Comparison of ENCODE assay signal across 19 cellular contexts in genomic region chr11:35602160-35602793, GRCh38. TPM values are rescaled to one million over a fixed set of nuclear protein-coding genes. Genes with fewer than 3 reads are reported as not detected.
DNase-seq lines count a peak whose midpoint lies in the region; ATAC-seq, FAIRE-seq and TF ChIP-seq lines count a peak whose summit lies in the region.
"Had no signal": no experiment of that assay in that cellular context is flagged by ENCODE, and none has a peak within 500 bp of the region (broad histone marks: within the 10 kb centered on the region; RNA-seq: fewer than 3 reads in every experiment).

No MANE protein-coding gene starts in this region.

- H3K4me2 ChIP-seq in HepG2 (ENCODE audit: low read depth, low read length): no peak overlapping the region
- H3K4me2 ChIP-seq: BLaER1 treated with 17β-estradiol and CSF1 and Interleukin-3, amounts not matched to agents 10 nM and 100 nM had no signal

- peaks cover 28% of the 10 kb centered on the region for H3K27me3 Mint-ChIP-seq in type B pancreatic cell
- peaks cover 12% of the 10 kb centered on the region for H3K27me3 Mint-ChIP-seq in mesothelial cell of epicardium (ENCODE audit: low read depth)

- H3K9me3 Mint-ChIP-seq in type B pancreatic cell (no peaks in the 10 kb centered on the region), mesothelial cell of epicardium (peaks cover 4% of the 10 kb centered on the region)
- H3K9me3 Mint-ChIP-seq: CD4-positive, alpha-beta T cell had no signal

- TF ChIP-seq CTCF in epithelial cell of esophagus (IDR thresholded peaks at IDR 0.05; ENCODE audit: insufficient read depth, low read depth, low read length, missing control alignments) (no peak), HepG2 (CRISPR knock-in tag; IDR thresholded peaks at IDR 0.05) (no peak), type B pancreatic cell (conservative IDR thresholded peaks at IDR 0.05) (no peak), mesothelial cell of epicardium (IDR thresholded peaks at IDR 0.05; ENCODE audit: unreplicated experiment) (no peak)

- WGBS in HepG2 (ENCODE audit: low lambda C conversion rate): 10% methylated on average over 5 of the region's 5 CpGs

- H3K36me3 ChIP-seq in SK-N-MC (ENCODE audit: insufficient read depth, low read length) (no peaks in the 10 kb centered on the region), HepG2 (replicated peaks in 1 of 2; ENCODE audit: control insufficient read depth in 1 of 2, insufficient read depth in 2 of 2, low read length in 2 of 2) (no peaks in the 10 kb centered on the region)
- H3K36me3 ChIP-seq: BLaER1 treated with 17β-estradiol and CSF1 and Interleukin-3, amounts not matched to agents 10 nM and 100 nM had no signal

- H3K4me3 ChIP-seq in SK-N-MC (peak overlapping the region; percentile 10; the same call in 1 of the 2 replicates), epithelial cell of esophagus (ENCODE audit: low read length) (no peak overlapping the region), HepG2 (replicated peaks in 1 of 3; ENCODE audit: insufficient read depth in 1 of 3, low read depth in 2 of 3, low read length in 3 of 3) (no peak overlapping the region)
- H3K4me3 ChIP-seq: BLaER1 treated with 17β-estradiol and CSF1 and Interleukin-3, amounts not matched to agents 10 nM and 100 nM; GM12878; GM23248 had no signal

- FAIRE-seq in HepG2 (lab: Jason Lieb, UNC): no peak
- FAIRE-seq: GM12878, GM18507, H54 had no signal

- TF ChIP-seq EP300 in HepG2 (IDR thresholded peaks at IDR 0.05; ENCODE audit: low read depth in 2 of 2, low read length in 2 of 2) (no peak), HepG2 (CRISPR knock-in tag; IDR thresholded peaks at IDR 0.05; ENCODE audit: borderline replicate concordance) (no peak)

- H3K4me3 Mint-ChIP-seq in type B pancreatic cell (peak overlapping the region; percentile 4), mesothelial cell of epicardium (no peak overlapping the region)
- H3K4me3 Mint-ChIP-seq: CD4-positive, alpha-beta T cell had no signal

- POLR2A ChIA-PET in HepG2 (lab: Yijun Ruan, JAX): no interaction called here

- H3K27ac ChIP-seq in SK-N-MC (no peak overlapping the region), HepG2 (ENCODE audit: extremely low read length, insufficient read depth, low read length) (no peak overlapping the region)
- H3K27ac ChIP-seq: BLaER1 treated with 17β-estradiol and CSF1 and Interleukin-3, amounts not matched to agents 10 nM and 100 nM; GM23248 had no signal

- H3K79me2 ChIP-seq in HepG2 (ENCODE audit: insufficient read depth, low read length): no peaks in the 10 kb centered on the region

- H2AFZ ChIP-seq in HepG2 (ENCODE audit: low read length): no peak overlapping the region
- H2AFZ ChIP-seq: GM23248 had no signal

- in situ Hi-C loops in HepG2 (cut with HindIII; ENCODE audit: extremely low pct_ligation_motif_present, low pct_unique_long_range_greater_than_20kb): loop anchor here (25.0 kb wide), 1 partner anchor 885 kb away; no protein-coding TSS in a partner anchor

- H3K9me3 ChIP-seq in SK-N-MC (ENCODE audit: low read depth, low read length) (no peaks in the 10 kb centered on the region), HepG2 (ENCODE audit: low read length) (no peaks in the 10 kb centered on the region)

- H3K4me1 ChIP-seq in HepG2 (ENCODE audit: insufficient read depth, low read length): no peaks in the 10 kb centered on the region

- TF ChIP-seq RAD21 in HepG2 (CRISPR knock-in tag; IDR thresholded peaks at IDR 0.05): no peak

- H3K36me3 Mint-ChIP-seq in type B pancreatic cell (no peaks in the 10 kb centered on the region), mesothelial cell of epicardium (no peaks in the 10 kb centered on the region)

- H3K4me1 Mint-ChIP-seq in type B pancreatic cell (ENCODE audit: unreplicated experiment) (peaks cover 34% of the 10 kb centered on the region), mesothelial cell of epicardium (peaks cover 8% of the 10 kb centered on the region)

- peaks cover 0 to 22% of the 10 kb centered on the region in 2 experiments; a peak in 4 of 5 replicates for H3K27me3 ChIP-seq in HepG2 (ENCODE audit: control insufficient read depth in 1 of 2, insufficient read depth in 2 of 2, low read length in 2 of 2)
- H3K27me3 ChIP-seq: BLaER1 treated with 17β-estradiol and CSF1 and Interleukin-3, amounts not matched to agents 10 nM and 100 nM had no signal

- peak; percentile 80 for DNase-seq in SK-N-MC (ENCODE audit: low read depth, low spot score)
- DNase-seq in epithelial cell of esophagus (ENCODE audit: low read depth): peak; percentile 54
- DNase-seq in HepG2 (ENCODE audit: low spot score): no peak
- DNase-seq in type B pancreatic cell (ENCODE audit: extremely low spot score, unreplicated experiment): no peak
- DNase-seq in activated naive CD4-positive, alpha-beta T cell (lab: John Stamatoyannopoulos, UW): no peak
- no peak for DNase-seq in mesothelial cell of epicardium (ENCODE audit: low spot score in 2 of 2, unreplicated experiment in 2 of 2)
- DNase-seq: 8988T; ACHN; Calu3; CD4-positive, alpha-beta T cell; DMS 273 treated with DMSO at 0.1 percent for 48 hours; DMS79; GM23248 had no signal

- H3K27ac Mint-ChIP-seq in type B pancreatic cell: no peak overlapping the region
- H3K27ac Mint-ChIP-seq in mesothelial cell of epicardium: no peak overlapping the region
- H3K27ac Mint-ChIP-seq: CD4-positive, alpha-beta T cell had no signal

- peak; percentile 73 for ATAC-seq in HepG2
- no peak for ATAC-seq in HG03439 (IDR thresholded peaks at IDR 0.05; ENCODE audit: unreplicated experiment)
- ATAC-seq: GM12878, HCT116 had no signal

- no peak for TF ChIP-seq POLR2A in HepG2 (IDR thresholded peaks at IDR 0.05; ENCODE audit: insufficient read depth in 1 of 2, low read depth in 2 of 2, low read length in 2 of 2)

- CTCF ChIA-PET in HepG2 (lab: Yijun Ruan, JAX; ENCODE audit: low intra/inter-chr PET ratio, low total read pairs): no interaction called here

- H4K20me1 ChIP-seq in HepG2 (ENCODE audit: insufficient read depth, low read length): no peaks in the 10 kb centered on the region
- H4K20me1 ChIP-seq: BLaER1 treated with 17β-estradiol and CSF1 and Interleukin-3, amounts not matched to agents 10 nM and 100 nM had no signal

- no TSS peak for BruUV-seq in HepG2 (replicated peaks; lab: Mats Ljungman, UMichigan)

- H3K9ac ChIP-seq in SK-N-MC (ENCODE audit: insufficient read length): no peak overlapping the region
- H3K9ac ChIP-seq in HepG2 (ENCODE audit: insufficient read depth, low read depth, low read length): no peak overlapping the region
- H3K9ac ChIP-seq: BLaER1 treated with 17β-estradiol and CSF1 and Interleukin-3, amounts not matched to agents 10 nM and 100 nM; GM23248 had no signal

- intact Hi-C loops in HepG2 (cut with micrococcal nuclease; ENCODE audit: unreplicated experiment): no loop called here

TF ChIP-seq in HepG2, 621 proteins besides CTCF, POLR2A, EP300 and RAD21:
- no peak for TF ChIP-seq BRF2 (CRISPR knock-in tag; IDR thresholded peaks at IDR 0.05)

RNA-seq across cellular contexts. Expression of gene FJX1, which starts 16.0 kb away (rescaled TPM):
- 0.44 and 0.82 TPM in 2 replicates for total RNA-seq in HepG2 (2016; rRNA removed; fragmentation: Illumina TruSeq; extraction: Trizol)
- 0.10 and 0.26 TPM in 2 replicates for total RNA-seq in HepG2 (2016; cell fraction: cytosol; rRNA removed; fragmentation: Illumina TruSeq; extraction: Trizol; ENCODE audit: low read depth)
- total RNA-seq in HepG2 (2016; cell fraction: insoluble cytoplasmic fraction; rRNA removed; fragmentation: Illumina TruSeq; extraction: Trizol): 0.42 and 0.91 TPM in 2 replicates
- 0.37 and 0.38 TPM in 2 replicates for total RNA-seq in HepG2 (2016; cell fraction: membrane; rRNA removed; fragmentation: Illumina TruSeq; extraction: Trizol)
- total RNA-seq in HepG2 (2016; cell fraction: nucleus; rRNA removed; fragmentation: Illumina TruSeq; extraction: Trizol): 0.53 and 0.71 TPM in 2 replicates
- 0.10 and 0.40 TPM in 2 replicates for polyA plus RNA-seq in HepG2 (2011; rRNA removed)
- 0.19 and 0.25 TPM in 2 replicates for polyA plus RNA-seq in HepG2 (2011; cell fraction: cytosol; rRNA removed)
- 0.36 and 0.39 TPM in 2 replicates for polyA plus RNA-seq in HepG2 (2011; cell fraction: nucleus; rRNA removed)
- polyA plus RNA-seq in HepG2 (2012): 0.11 and 0.40 TPM in 2 replicates
- polyA plus RNA-seq in HepG2 (2016; cell fraction: cytosol; fragmentation: Illumina TruSeq; extraction: Trizol; ENCODE audit: low read depth): 0.05 TPM in 1 of 2 replicates, not detected in the other
- 0.43 and 0.65 TPM in 2 replicates for polyA plus RNA-seq in HepG2 (2016; cell fraction: insoluble cytoplasmic fraction; fragmentation: Illumina TruSeq; extraction: Trizol; ENCODE audit: low read depth)
- polyA plus RNA-seq in HepG2 (2016; cell fraction: membrane; fragmentation: Illumina TruSeq; extraction: Trizol; ENCODE audit: low read depth): 0.24 and 0.30 TPM in 2 replicates
- 0.75 and 1.6 TPM in 2 replicates for polyA plus RNA-seq in HepG2 (2016; cell fraction: nucleus; fragmentation: Illumina TruSeq; extraction: Trizol; ENCODE audit: insufficient read depth, low read depth)
- polyA minus RNA-seq in HepG2 (2011; rRNA and poly(A)+ RNA removed; ENCODE audit: low replicate concordance): 0.38 and 4.6 TPM in 2 replicates
- 0.44 TPM in 1 of 2 replicates, not detected in the other for polyA minus RNA-seq in HepG2 (2011; cell fraction: cytosol; rRNA and poly(A)+ RNA removed)
- polyA minus RNA-seq in HepG2 (2011; cell fraction: nucleus; rRNA and poly(A)+ RNA removed): 0.25 and 0.26 TPM in 2 replicates
- total RNA-seq in type B pancreatic cell (ENCODE audit: low replicate concordance): 7.8 and 38.8 TPM in 2 replicates
- total RNA-seq in mesothelial cell of epicardium: 70.7 to 73.1 TPM (median 72.8 TPM) in 3 replicates
- total RNA-seq: CD4-positive, alpha-beta T cell had no signal

Comparison
In these comparisons a context has a peak if more than half of its experiments do, and no peak if none do; other contexts are left out.
1. DNase-seq: peak in SK-N-MC (single experiment) and epithelial cell of esophagus (single experiment); none in HepG2 (single experiment), type B pancreatic cell (single experiment), activated naive CD4-positive, alpha-beta T cell (0 of 4) and mesothelial cell of epicardium (0 of 2).